ENCODE assay signal across 2 cellular contexts in the genomic region with DNA sequence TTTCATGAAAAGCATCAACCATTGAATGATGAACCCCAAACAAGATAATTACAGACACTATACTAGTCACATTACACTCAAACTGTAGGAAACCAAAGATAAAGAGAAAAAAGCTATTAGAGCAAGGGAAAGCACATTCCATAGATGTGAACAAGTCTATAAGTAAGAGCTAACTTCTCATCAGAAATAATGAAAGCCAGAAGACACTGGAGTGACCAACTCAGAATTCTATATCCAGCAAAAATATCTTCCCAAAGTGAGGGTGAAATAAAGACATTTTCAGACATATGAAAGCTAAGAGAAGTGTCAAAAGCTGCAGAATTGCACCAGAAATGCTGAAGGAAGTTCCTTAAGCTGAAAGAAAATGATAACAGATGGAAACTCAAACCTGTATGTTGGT.
TF ChIP-seq lines count a peak whose summit lies in the region.

No MANE protein-coding gene starts in this region.

TF ChIP-seq in HepG2, 621 proteins besides CTCF, POLR2A, EP300 and RAD21:
- TF ChIP-seq GTF2F1 (IDR thresholded peaks at IDR 0.05; ENCODE audit: low read length), result no peak
- TF ChIP-seq ZNF317 (CRISPR knock-in tag; IDR thresholded peaks at IDR 0.05), result peak; percentile 77
- TF ChIP-seq THAP8 (CRISPR knock-in tag; IDR thresholded peaks at IDR 0.05; ENCODE audit: borderline replicate concordance), result no peak

TF ChIP-seq in GM12878, 131 proteins besides CTCF, POLR2A, EP300 and RAD21:
- TF ChIP-seq CBX3 (IDR thresholded peaks at IDR 0.05; ENCODE audit: borderline replicate concordance, low read depth) (0 out of 2 replicates have a peak, but pooled peaks have one; percentile 83), MXI1 (IDR thresholded peaks at IDR 0.05; ENCODE audit: low read depth, low read length) (no peak), SKIL (IDR thresholded peaks at IDR 0.05; ENCODE audit: low read depth, poor library complexity, severe bottlenecking) (peak; percentile 49), PKNOX1 (IDR thresholded peaks at IDR 0.05) (no peak), NBN (IDR thresholded peaks at IDR 0.05) (no peak), YBX1 (IDR thresholded peaks at IDR 0.05) (no peak), CBX5 (IDR thresholded peaks at IDR 0.05; ENCODE audit: low read depth) (peak; percentile 92; the same call in 1 of the 2 replicates)
- TF ChIP-seq, protein P1, sequence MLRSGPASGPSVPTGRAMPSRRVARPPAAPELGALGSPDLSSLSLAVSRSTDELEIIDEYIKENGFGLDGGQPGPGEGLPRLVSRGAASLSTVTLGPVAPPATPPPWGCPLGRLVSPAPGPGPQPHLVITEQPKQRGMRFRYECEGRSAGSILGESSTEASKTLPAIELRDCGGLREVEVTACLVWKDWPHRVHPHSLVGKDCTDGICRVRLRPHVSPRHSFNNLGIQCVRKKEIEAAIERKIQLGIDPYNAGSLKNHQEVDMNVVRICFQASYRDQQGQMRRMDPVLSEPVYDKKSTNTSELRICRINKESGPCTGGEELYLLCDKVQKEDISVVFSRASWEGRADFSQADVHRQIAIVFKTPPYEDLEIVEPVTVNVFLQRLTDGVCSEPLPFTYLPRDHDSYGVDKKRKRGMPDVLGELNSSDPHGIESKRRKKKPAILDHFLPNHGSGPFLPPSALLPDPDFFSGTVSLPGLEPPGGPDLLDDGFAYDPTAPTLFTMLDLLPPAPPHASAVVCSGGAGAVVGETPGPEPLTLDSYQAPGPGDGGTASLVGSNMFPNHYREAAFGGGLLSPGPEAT (IDR thresholded peaks at IDR 0.05; ENCODE audit: low read depth), result no peak
